In the genomic region with DNA sequence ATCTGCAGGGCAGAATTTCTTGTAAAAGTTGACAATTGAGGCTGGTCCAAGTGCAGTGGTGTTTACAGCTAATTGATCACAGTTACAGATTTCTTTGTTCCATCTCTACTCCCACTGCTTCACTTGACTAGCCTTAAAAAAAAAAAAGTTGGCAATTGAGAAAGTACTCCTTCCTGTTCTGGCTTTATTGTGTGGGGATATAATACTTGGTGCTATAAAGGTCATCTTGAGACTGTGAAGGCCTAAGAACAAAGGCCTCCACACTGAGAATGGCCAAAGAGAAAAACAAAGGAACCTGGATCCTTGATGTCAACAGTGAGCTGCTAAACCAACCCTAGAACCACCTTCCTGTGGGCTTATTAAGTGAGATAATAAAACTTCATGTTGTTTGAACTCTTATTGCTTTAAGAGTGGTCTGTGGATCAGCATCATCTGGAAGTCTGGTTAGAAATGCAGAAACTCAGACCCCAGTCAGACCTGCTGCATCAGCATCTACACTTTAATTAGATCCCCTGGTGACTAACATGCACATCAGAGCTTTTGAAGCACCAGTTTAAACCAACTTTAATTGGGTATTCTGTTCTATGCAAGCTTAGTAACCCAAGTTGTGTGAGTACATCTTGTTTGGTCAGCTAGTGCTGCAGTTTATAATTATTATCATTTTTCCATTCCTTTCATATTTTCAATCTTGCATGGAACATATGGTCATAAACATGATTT, we compare ENCODE assay signal across 17 cellular contexts. TPM values are rescaled to one million over a fixed set of nuclear protein-coding genes. Genes with fewer than 3 reads are reported as not detected.
DNase-seq lines count a peak whose midpoint lies in the region; ATAC-seq and TF ChIP-seq lines count a peak whose summit lies in the region.
"Had no signal": no experiment of that assay in that cellular context is flagged by ENCODE, and none has a peak within 500 bp of the region (broad histone marks: within the 10 kb centered on the region; RNA-seq: fewer than 3 reads in every experiment).

No MANE protein-coding gene starts in this region.

- H3K9me3 ChIP-seq in A673 (ENCODE audit: low read depth, low read length, poor library complexity, severe bottlenecking) (no peaks in the 10 kb centered on the region), tibial nerve (no peaks in the 10 kb centered on the region), Caco-2 (no peaks in the 10 kb centered on the region)
- H3K9me3 ChIP-seq: esophagus squamous epithelium, right lobe of liver had no signal

- H3K4me1 ChIP-seq in A673 (ENCODE audit: insufficient read depth, low read length, poor library complexity, severe bottlenecking) (peaks cover 31% of the 10 kb centered on the region), tibial nerve (peaks cover 0 to 23% (median 0%) of the 10 kb centered on the region in 4 donors), Caco-2 (peaks cover 8% of the 10 kb centered on the region; the same call in 1 of the 2 replicates)

- no TSS peak for BruUV-seq in A673 (replicated peaks; lab: Mats Ljungman, UMichigan)
- no TSS peak for BruUV-seq in Caco-2 (replicated peaks; lab: Mats Ljungman, UMichigan)

- no peak overlapping the region for H3K4me3 ChIP-seq in A673 (ENCODE audit: low read depth, low read length, poor library complexity, severe bottlenecking)
- H3K4me3 ChIP-seq in tibial nerve: no peak overlapping the region
- H3K4me3 ChIP-seq in Caco-2 (ENCODE audit: low read depth, low read length): no peak overlapping the region
- H3K4me3 ChIP-seq: esophagus squamous epithelium, right lobe of liver had no signal

- H3K36me3 ChIP-seq in A673 (ENCODE audit: insufficient read depth, low read length, poor library complexity, severe bottlenecking): peaks cover 8% of the 10 kb centered on the region
- H3K36me3 ChIP-seq in tibial nerve: peaks cover 0 to 17% (median 0%) of the 10 kb centered on the region in 3 donors
- no peaks in the 10 kb centered on the region for H3K36me3 ChIP-seq in Caco-2 (ENCODE audit: control insufficient read depth, insufficient read depth, low read length)

- peak overlapping the region in 4 of 5 experiments; percentile 57 to 66 (median 59) for H3K27ac Mint-ChIP-seq in brain
- no peak overlapping the region for H3K27ac Mint-ChIP-seq in Caco-2 (ENCODE audit: unreplicated experiment)
- H3K27ac Mint-ChIP-seq: stimulated activated naive CD8-positive, alpha-beta T cell treated with anti-CD3 and anti-CD28 coated beads, Interleukin-15, Interleukin-2, amounts not matched to agents 100 ng/mL and 50 ng/mL, for 24 hours had no signal

- no peak for TF ChIP-seq EP300 in tibial nerve (IDR thresholded peaks at IDR 0.05)

- no peak for ATAC-seq in GM19395 (IDR thresholded peaks at IDR 0.05; ENCODE audit: unreplicated experiment)

- TF ChIP-seq CTCF in A673 (conservative IDR thresholded peaks at IDR 0.05; ENCODE audit: low read depth, low read length) (no peak), brain (conservative IDR thresholded peaks at IDR 0.05) (no peak), tibial nerve (IDR thresholded peaks at IDR 0.05) (no peak), Caco-2 (IDR thresholded peaks at IDR 0.05; ENCODE audit: insufficient read depth in 1 of 2, low read depth in 1 of 2, low read length in 1 of 2, severe bottlenecking in 1 of 2, unreplicated experiment in 1 of 2) (no peak)

- CTCF ChIA-PET in A673 (lab: Charles Lee): no interaction called here
- CTCF ChIA-PET in Caco-2 (lab: Charles Lee): interaction anchor here (0.6 kb wide), 2 partner anchors 21 kb away, joined by 5 read pairs; no protein-coding TSS in a partner anchor

- H3K4me1 Mint-ChIP-seq in brain (peaks cover 27% of the 10 kb centered on the region), Caco-2 (ENCODE audit: low read depth, unreplicated experiment) (no peaks in the 10 kb centered on the region)

- H3K9me3 Mint-ChIP-seq in brain (peaks cover 0 to 11% (median 4%) of the 10 kb centered on the region in 5 experiments), Caco-2 (ENCODE audit: unreplicated experiment) (no peaks in the 10 kb centered on the region)
- H3K9me3 Mint-ChIP-seq: IgD-negative memory B cell; stimulated activated naive CD8-positive, alpha-beta T cell treated with anti-CD3 and anti-CD28 coated beads, Interleukin-15, Interleukin-2, amounts not matched to agents 100 ng/mL and 50 ng/mL, for 24 hours had no signal

- H3K27me3 Mint-ChIP-seq in brain (no peaks in the 10 kb centered on the region), Caco-2 (ENCODE audit: insufficient read depth, unreplicated experiment) (no peaks in the 10 kb centered on the region)
- H3K27me3 Mint-ChIP-seq: IgD-negative memory B cell; stimulated activated naive CD8-positive, alpha-beta T cell treated with anti-CD3 and anti-CD28 coated beads, Interleukin-15, Interleukin-2, amounts not matched to agents 100 ng/mL and 50 ng/mL, for 24 hours had no signal

- H3K27me3 ChIP-seq in A673 (replicated peaks; ENCODE audit: insufficient read depth, low read depth, low read length, poor library complexity) (no peaks in the 10 kb centered on the region), tibial nerve (no peaks in the 10 kb centered on the region), Caco-2 (replicated peaks; ENCODE audit: control insufficient read depth, insufficient read depth, low read length) (no peaks in the 10 kb centered on the region)
- H3K27me3 ChIP-seq: esophagus squamous epithelium, right lobe of liver had no signal

- intact Hi-C loops in A673 (cut with micrococcal nuclease; ENCODE audit: unreplicated experiment) (no loop called here), Caco-2 (cut with micrococcal nuclease; ENCODE audit: unreplicated experiment) (no loop called here)

- TF ChIP-seq POLR2A in tibial nerve (IDR thresholded peaks at IDR 0.05): no peak

- H3K4me3 Mint-ChIP-seq in brain (no peak overlapping the region), Caco-2 (ENCODE audit: unreplicated experiment) (no peak overlapping the region)
- H3K4me3 Mint-ChIP-seq: stimulated activated naive CD8-positive, alpha-beta T cell treated with anti-CD3 and anti-CD28 coated beads, Interleukin-15, Interleukin-2, amounts not matched to agents 100 ng/mL and 50 ng/mL, for 24 hours had no signal

- POLR2A ChIA-PET in A673 (lab: Charles Lee; ENCODE audit: low non-redundant PET) (no interaction called here), Caco-2 (lab: Charles Lee) (no interaction called here)

- DNase-seq in A673 (ENCODE audit: low spot score) (peak; percentile 37), ELR (ENCODE audit: low read depth) (peak; percentile 62), kidney tubule cell (ENCODE audit: low spot score) (peak; percentile 37), tibial nerve (ENCODE audit: low spot score in 2 of 2) (no peak), NCI-H510A treated with DMSO at 0.1 percent for 48 hours (lab: John Stamatoyannopoulos, UW) (no peak), Caco-2 (no peak)
- DNase-seq: activated CD4-positive, alpha-beta T cell treated with anti-CD3 and anti-CD28 coated beads, Interleukin-2, amount 50 U/mL, for 1 hour; activated effector memory CD4-positive, alpha-beta T cell treated with anti-CD3 and anti-CD28 coated beads, Interleukin-2, amount 50 U/mL, for 16 hours; C1 segment of cervical spinal cord; esophagus squamous epithelium; NCI-H146; right lobe of liver; T-helper 2 cell had no signal

- H3K36me3 Mint-ChIP-seq in brain (peaks cover 42% of the 10 kb centered on the region), Caco-2 (ENCODE audit: insufficient read depth, unreplicated experiment) (peaks cover 20% of the 10 kb centered on the region)

- H3K27ac ChIP-seq in A673 (ENCODE audit: low read depth, low read length, poor library complexity, severe bottlenecking): no peak overlapping the region
- H3K27ac ChIP-seq in tibial nerve: peak overlapping the region in 1 of 4 donors; percentile 15
- H3K27ac ChIP-seq: right lobe of liver had no signal

RNA-seq across cellular contexts. Expression of a gene that starts 55.2 kb away (rescaled TPM):
- total RNA-seq in A673 (2021): 66.6 and 70.2 TPM in 2 replicates
- 11.0 TPM for polyA plus RNA-seq in brain (ENCODE audit: insufficient read depth, low read depth, low replicate concordance)
- 10 to 100 TPM; 23.7 to 46.8 (median 29.5) TPM for total RNA-seq in tibial nerve
- 46.8 and 54.4 TPM in 2 replicates for total RNA-seq in Caco-2 (2022)

Comparison
In these comparisons a context has a peak if more than half of its experiments do, and no peak if none do; other contexts are left out.
1. DNase-seq: peak in A673 (single experiment), ELR (single experiment) and kidney tubule cell (single experiment); none in tibial nerve (0 of 2), NCI-H510A treated with DMSO at 0.1 percent for 48 hours (single experiment) and Caco-2 (0 of 2).